ENCODE assay signal across 23 cellular contexts in the genomic region with DNA sequence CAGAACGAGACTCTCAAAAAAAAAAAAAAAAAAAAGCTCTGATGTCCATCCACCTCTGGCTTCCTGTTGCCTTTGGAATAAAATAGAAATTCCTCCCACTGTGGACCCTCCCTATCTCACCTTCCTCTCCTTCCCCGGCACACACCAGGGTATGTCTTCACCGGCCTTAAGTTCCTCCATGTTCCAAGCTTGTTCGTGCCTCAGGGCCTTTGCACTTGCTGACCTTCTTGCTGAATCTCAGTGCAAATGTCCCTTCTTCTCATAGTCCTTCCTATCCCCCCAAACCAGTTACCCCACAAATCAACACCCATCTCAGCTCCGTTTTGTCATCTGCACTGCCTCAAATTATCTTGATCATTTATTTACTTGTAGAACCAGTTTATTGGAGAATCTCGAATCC. TPM values are rescaled to one million over a fixed set of nuclear protein-coding genes. Genes with fewer than 3 reads are reported as not detected.
"Had no signal": no experiment of that assay in that cellular context is flagged by ENCODE, and none has a peak within 500 bp of the region (broad histone marks: within the 10 kb centered on the region; RNA-seq: fewer than 3 reads in every experiment).

No MANE protein-coding gene starts in this region.

- H3K4me3 Mint-ChIP-seq: immature natural killer cell, nephron progenitor cell, type B pancreatic cell had no signal

- H3K27ac ChIP-seq: epithelial cell of prostate, esophagus muscularis mucosa, gastroesophageal sphincter, left ventricle myocardium inferior, lower lobe of right lung, psoas muscle, right lobe of liver, stomach, uterus had no signal

- DNase-seq: effector memory CD4-positive, alpha-beta T cell; glutamatergic neuron; immature natural killer cell; kidney; left cardiac atrium; left ventricle myocardium inferior; lower lobe of right lung; mesenchymal stem cell; midbrain; nephron progenitor cell; psoas muscle; retina; right lobe of liver; stimulated activated naive CD4-positive, alpha-beta T cell; stomach; substantia nigra; uterus had no signal

- H3K9me3 ChIP-seq: esophagus muscularis mucosa, gastroesophageal sphincter, left ventricle myocardium inferior, lower lobe of right lung, psoas muscle, right lobe of liver, stomach, uterus had no signal

- H3K27me3 ChIP-seq: right lobe of liver, uterus had no signal

- H3K4me1 ChIP-seq: left ventricle myocardium inferior, lower lobe of right lung, psoas muscle, right lobe of liver, uterus had no signal

- H3K4me1 Mint-ChIP-seq: nephron progenitor cell had no signal

- H3K36me3 Mint-ChIP-seq: type B pancreatic cell had no signal

- H3K27ac Mint-ChIP-seq: immature natural killer cell, nephron progenitor cell, type B pancreatic cell had no signal

- H3K36me3 ChIP-seq: esophagus muscularis mucosa, gastroesophageal sphincter, lower lobe of right lung, right lobe of liver, stomach, uterus had no signal

- H3K9me3 Mint-ChIP-seq: immature natural killer cell, nephron progenitor cell, type B pancreatic cell had no signal

- H3K4me3 ChIP-seq: esophagus muscularis mucosa, gastroesophageal sphincter, left ventricle myocardium inferior, lower lobe of right lung, psoas muscle, right lobe of liver, stomach, uterus had no signal

- ATAC-seq: gastroesophageal sphincter, left cardiac atrium, lower lobe of right lung, psoas muscle, right lobe of liver had no signal

RNA-seq across cellular contexts. Expression of a gene that starts 51.8 kb away (rescaled TPM):
- total RNA-seq: esophagus muscularis mucosa, fibroblast of villous mesenchyme, gastroesophageal sphincter, kidney, left cardiac atrium, left ventricle myocardium inferior, lower lobe of right lung, psoas muscle, right lobe of liver, skeletal muscle tissue, stomach, uterus had no signal
